Comparison of ENCODE assay signal across 1 cellular context in genomic region chr12:116916714-116917114, GRCh38.
A peak's percentile ranks its signal among the peaks of the same experiment; 100 is the strongest.
TF ChIP-seq lines count a peak whose summit lies in the region.

No MANE protein-coding gene starts in this region.

TF ChIP-seq in K562, 482 proteins besides CTCF, POLR2A, EP300 and RAD21 (continued from another document and continues in another):
- TF ChIP-seq CEBPZ (IDR thresholded peaks at IDR 0.05; ENCODE audit: borderline replicate concordance, low read depth, low read length) = no peak
- TF ChIP-seq ZNF277 (CRISPR knock-in tag; IDR thresholded peaks at IDR 0.05; ENCODE audit: borderline replicate concordance) = no peak
- TF ChIP-seq, protein P1, sequence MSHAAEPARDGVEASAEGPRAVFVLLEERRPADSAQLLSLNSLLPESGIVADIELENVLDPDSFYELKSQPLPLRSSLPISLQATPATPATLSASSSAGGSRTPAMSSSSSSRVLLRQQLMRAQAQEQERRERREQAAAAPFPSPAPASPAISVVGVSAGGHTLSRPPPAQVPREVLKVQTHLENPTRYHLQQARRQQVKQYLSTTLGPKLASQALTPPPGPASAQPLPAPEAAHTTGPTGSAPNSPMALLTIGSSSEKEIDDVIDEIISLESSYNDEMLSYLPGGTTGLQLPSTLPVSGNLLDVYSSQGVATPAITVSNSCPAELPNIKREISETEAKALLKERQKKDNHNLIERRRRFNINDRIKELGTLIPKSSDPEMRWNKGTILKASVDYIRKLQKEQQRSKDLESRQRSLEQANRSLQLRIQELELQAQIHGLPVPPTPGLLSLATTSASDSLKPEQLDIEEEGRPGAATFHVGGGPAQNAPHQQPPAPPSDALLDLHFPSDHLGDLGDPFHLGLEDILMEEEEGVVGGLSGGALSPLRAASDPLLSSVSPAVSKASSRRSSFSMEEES (CRISPR knock-in tag; IDR thresholded peaks at IDR 0.05) = no peak
- TF ChIP-seq PHF21A (IDR thresholded peaks at IDR 0.05; ENCODE audit: borderline replicate concordance, low read depth) = peak; percentile 66; the same call in 1 of the 2 replicates
- TF ChIP-seq ZNF318 (IDR thresholded peaks at IDR 0.05; ENCODE audit: borderline replicate concordance in 1 of 2, low read depth in 1 of 2) = no peak
- TF ChIP-seq YY1 (IDR thresholded peaks at IDR 0.05; ENCODE audit: borderline replicate concordance in 1 of 3, control insufficient read depth in 1 of 3, extremely low read depth in 1 of 3, insufficient read depth in 3 of 3, insufficient read length in 1 of 3, insufficient replicate concordance in 2 of 3, low read depth in 1 of 3, low read length in 2 of 3) = peak in 1 of 3 experiments; percentile 6
- no peak for TF ChIP-seq CAMTA2 (CRISPR knock-in tag; conservative IDR thresholded peaks at IDR 0.05)
- peak; percentile 84 for TF ChIP-seq ELF4 (CRISPR knock-in tag; IDR thresholded peaks at IDR 0.05)
- no peak for TF ChIP-seq ZSCAN29 (IDR thresholded peaks at IDR 0.05)
- peak in 1 of 2 experiments; percentile 85; a peak in 2 of 4 replicates for TF ChIP-seq HDAC1 (IDR thresholded peaks at IDR 0.05)
- no peak for TF ChIP-seq KAT8 (IDR thresholded peaks at IDR 0.05; ENCODE audit: low read depth)
- TF ChIP-seq ARID1B (IDR thresholded peaks at IDR 0.05) = peak; percentile 90
- peak; percentile 37; the same call in 1 of the 2 replicates for TF ChIP-seq ZNF316 (IDR thresholded peaks at IDR 0.05)
- TF ChIP-seq NFE2 (IDR thresholded peaks at IDR 0.05; ENCODE audit: low read depth) = peak; percentile 53; the same call in 1 of the 2 replicates
- no peak for TF ChIP-seq HIVEP1 (CRISPR knock-in tag; IDR thresholded peaks at IDR 0.05)
- TF ChIP-seq, protein P2, sequence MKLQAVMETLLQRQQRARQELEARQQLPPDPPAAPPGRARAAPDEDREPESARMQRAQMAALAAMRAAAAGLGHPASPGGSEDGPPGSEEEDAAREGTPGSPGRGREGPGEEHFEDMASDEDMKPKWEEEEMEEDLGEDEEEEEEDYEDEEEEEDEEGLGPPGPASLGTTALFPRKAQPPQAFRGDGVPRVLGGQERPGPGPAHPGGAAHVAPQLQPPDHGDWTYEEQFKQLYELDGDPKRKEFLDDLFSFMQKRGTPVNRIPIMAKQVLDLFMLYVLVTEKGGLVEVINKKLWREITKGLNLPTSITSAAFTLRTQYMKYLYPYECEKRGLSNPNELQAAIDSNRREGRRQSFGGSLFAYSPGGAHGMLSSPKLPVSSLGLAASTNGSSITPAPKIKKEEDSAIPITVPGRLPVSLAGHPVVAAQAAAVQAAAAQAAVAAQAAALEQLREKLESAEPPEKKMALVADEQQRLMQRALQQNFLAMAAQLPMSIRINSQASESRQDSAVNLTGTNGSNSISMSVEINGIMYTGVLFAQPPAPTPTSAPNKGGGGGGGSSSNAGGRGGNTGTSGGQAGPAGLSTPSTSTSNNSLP (IDR thresholded peaks at IDR 0.05; ENCODE audit: borderline replicate concordance, low read depth, low read length) = no peak
- TF ChIP-seq ATF1 (CRISPR knock-in tag; IDR thresholded peaks at IDR 0.05) = no peak
- TF ChIP-seq ATF1 (tag; IDR thresholded peaks at IDR 0.05) = peak; percentile 73
- TF ChIP-seq NCOA1 (IDR thresholded peaks at IDR 0.05; ENCODE audit: low read depth) = 0 out of 2 replicates have a peak, but pooled peaks have one; percentile 45
- TF ChIP-seq TOE1 (IDR thresholded peaks at IDR 0.05; ENCODE audit: borderline replicate concordance) = peak; percentile 72
- no peak for TF ChIP-seq TOE1 (CRISPR knock-in tag; IDR thresholded peaks at IDR 0.05; ENCODE audit: borderline replicate concordance, low read depth)
- no peak for TF ChIP-seq ZNF197 (CRISPR knock-in tag; IDR thresholded peaks at IDR 0.05; ENCODE audit: low read depth)
- peak; percentile 28; the same call in 1 of the 2 replicates for TF ChIP-seq CBFA2T3 (IDR thresholded peaks at IDR 0.05)
- TF ChIP-seq SP2 (IDR thresholded peaks at IDR 0.05; ENCODE audit: extremely low read depth, low read depth, low read length, poor library complexity, severe bottlenecking) = no peak
- TF ChIP-seq, protein P3, sequence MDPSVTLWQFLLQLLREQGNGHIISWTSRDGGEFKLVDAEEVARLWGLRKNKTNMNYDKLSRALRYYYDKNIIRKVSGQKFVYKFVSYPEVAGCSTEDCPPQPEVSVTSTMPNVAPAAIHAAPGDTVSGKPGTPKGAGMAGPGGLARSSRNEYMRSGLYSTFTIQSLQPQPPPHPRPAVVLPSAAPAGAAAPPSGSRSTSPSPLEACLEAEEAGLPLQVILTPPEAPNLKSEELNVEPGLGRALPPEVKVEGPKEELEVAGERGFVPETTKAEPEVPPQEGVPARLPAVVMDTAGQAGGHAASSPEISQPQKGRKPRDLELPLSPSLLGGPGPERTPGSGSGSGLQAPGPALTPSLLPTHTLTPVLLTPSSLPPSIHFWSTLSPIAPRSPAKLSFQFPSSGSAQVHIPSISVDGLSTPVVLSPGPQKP (CRISPR knock-in tag; IDR thresholded peaks at IDR 0.05) = no peak
- TF ChIP-seq POLR2B (IDR thresholded peaks at IDR 0.05; ENCODE audit: low read depth, partially characterized antibody) = peak; percentile 33
- no peak for TF ChIP-seq CREB3 (tag; conservative IDR thresholded peaks at IDR 0.05; ENCODE audit: low read depth)
- TF ChIP-seq UBTF (IDR thresholded peaks at IDR 0.05; ENCODE audit: borderline replicate concordance in 1 of 2, low read depth in 2 of 2, low read length in 2 of 2) = no peak
- no peak for TF ChIP-seq ZNF253 (CRISPR knock-in tag; conservative IDR thresholded peaks at IDR 0.05)
- TF ChIP-seq MEF2D (tag; conservative IDR thresholded peaks at IDR 0.05; ENCODE audit: low read depth) = peak; percentile 72
- TF ChIP-seq MTA2 (IDR thresholded peaks at IDR 0.05; ENCODE audit: low read depth) = peak; percentile 53; the same call in 1 of the 2 replicates
- TF ChIP-seq ESRRA (IDR thresholded peaks at IDR 0.05; ENCODE audit: borderline replicate concordance, low read depth) = no peak
- TF ChIP-seq FOXA3 (CRISPR knock-in tag; conservative IDR thresholded peaks at IDR 0.05 in 1 of 2, IDR thresholded peaks at IDR 0.05 in 1 of 2) = no peak
